In genomic region chr12:80151131-80151530, GRCh38 we compare ENCODE assay signal across 31 cellular contexts. TPM values are rescaled to one million over a fixed set of nuclear protein-coding genes. Genes with fewer than 3 reads are reported as not detected.
"Had no signal": no experiment of that assay in that cellular context is flagged by ENCODE, and none has a peak within 500 bp of the region (broad histone marks: within the 10 kb centered on the region; RNA-seq: fewer than 3 reads in every experiment).

No MANE protein-coding gene starts in this region.

- H3K9me2 ChIP-seq: SK-N-SH had no signal

- H3K9ac ChIP-seq: SK-N-SH had no signal

- H3K4me2 ChIP-seq: SK-N-SH had no signal

- H3K9me3 ChIP-seq: Peyer's patch, SJSA1, SK-N-SH had no signal

- H3K4me3 ChIP-seq: Peyer's patch, SJSA1 had no signal

- DNase-seq: Karpas-422, NCI-H1048, NCI-H1092 treated with DMSO at 0.1 percent for 48 hours, NCI-H1105 treated with DMSO at 0.1 percent for 48 hours, NCI-H1417, NCI-H1436, NCI-H1694, NCI-H187, NCI-H1930, NCI-H2029 treated with DMSO at 0.1 percent for 48 hours, NCI-H2081 treated with DMSO at 0.1 percent for 48 hours, NCI-H2107, NCI-H2171, NCI-H226, NCI-H446 treated with DMSO at 0.1 percent for 48 hours, NCI-H510A, NCI-H524, NCI-H526, NCI-H69, NCI-H748 treated with DMSO at 0.1 percent for 48 hours, NCI-H82, Peyer's patch, Right ventricle myocardium superior, RPMI8226, SHP77 treated with DMSO at 0.1 percent for 48 hours, SK-N-SH, SW 1271, T-helper 1 cell had no signal

- H3K4me1 ChIP-seq: Peyer's patch, SJSA1 had no signal

- H3K27ac ChIP-seq: Peyer's patch, SJSA1 had no signal

- H3K36me3 ChIP-seq: Peyer's patch, SJSA1 had no signal

- H3K27me3 ChIP-seq: Peyer's patch, SJSA1 had no signal

RNA-seq across cellular contexts. Expression of gene OTOGL, which starts 51.8 kb away (rescaled TPM):
- total RNA-seq: MCF 10A, OCI-LY7 had no signal
